In the genomic region with DNA sequence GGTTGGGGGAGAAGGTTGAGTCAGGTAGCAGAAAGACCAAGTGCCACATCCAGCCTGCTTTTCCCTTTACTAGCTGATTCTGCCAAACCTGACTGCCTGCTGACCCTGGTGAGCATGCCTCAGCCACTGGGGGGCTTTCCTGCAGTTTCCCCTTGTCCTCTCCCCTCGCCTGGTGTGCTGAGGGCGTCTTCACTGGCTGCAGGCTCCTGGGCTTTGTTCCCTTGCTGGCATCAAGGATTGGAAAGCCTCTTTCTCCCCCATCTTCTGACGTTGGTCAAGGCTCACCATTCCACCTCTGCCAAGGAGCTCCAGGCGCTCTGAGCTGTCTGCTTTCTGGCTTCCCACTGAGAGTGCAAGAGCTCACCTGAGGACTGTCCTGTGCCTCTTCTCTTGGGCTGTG, we compare ENCODE assay signal across 1 cellular context.
TF ChIP-seq lines count a peak whose summit lies in the region.

No MANE protein-coding gene starts in this region.

TF ChIP-seq in GM23338, 12 proteins besides CTCF, POLR2A, EP300 and RAD21:
- TF ChIP-seq NANOG (IDR thresholded peaks at IDR 0.05; ENCODE audit: borderline replicate concordance) (no peak), CREB1 (CRISPR knock-in tag; IDR thresholded peaks at IDR 0.05; ENCODE audit: low read depth) (no peak), EZH2 (IDR thresholded peaks at IDR 0.05; ENCODE audit: low read depth, unreplicated experiment) (no peak), JUNB (IDR thresholded peaks at IDR 0.05; ENCODE audit: unreplicated experiment) (no peak), ZNF114 (CRISPR knock-in tag; IDR thresholded peaks at IDR 0.05) (no peak), ZNF331 (CRISPR knock-in tag; IDR thresholded peaks at IDR 0.05; ENCODE audit: low read depth) (no peak), POLR2AphosphoS5 (IDR thresholded peaks at IDR 0.05; ENCODE audit: low read depth) (no peak)
- TF ChIP-seq, protein P1, sequence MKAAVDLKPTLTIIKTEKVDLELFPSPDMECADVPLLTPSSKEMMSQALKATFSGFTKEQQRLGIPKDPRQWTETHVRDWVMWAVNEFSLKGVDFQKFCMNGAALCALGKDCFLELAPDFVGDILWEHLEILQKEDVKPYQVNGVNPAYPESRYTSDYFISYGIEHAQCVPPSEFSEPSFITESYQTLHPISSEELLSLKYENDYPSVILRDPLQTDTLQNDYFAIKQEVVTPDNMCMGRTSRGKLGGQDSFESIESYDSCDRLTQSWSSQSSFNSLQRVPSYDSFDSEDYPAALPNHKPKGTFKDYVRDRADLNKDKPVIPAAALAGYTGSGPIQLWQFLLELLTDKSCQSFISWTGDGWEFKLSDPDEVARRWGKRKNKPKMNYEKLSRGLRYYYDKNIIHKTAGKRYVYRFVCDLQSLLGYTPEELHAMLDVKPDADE (IDR thresholded peaks at IDR 0.05): no peak
